In the genomic region with DNA sequence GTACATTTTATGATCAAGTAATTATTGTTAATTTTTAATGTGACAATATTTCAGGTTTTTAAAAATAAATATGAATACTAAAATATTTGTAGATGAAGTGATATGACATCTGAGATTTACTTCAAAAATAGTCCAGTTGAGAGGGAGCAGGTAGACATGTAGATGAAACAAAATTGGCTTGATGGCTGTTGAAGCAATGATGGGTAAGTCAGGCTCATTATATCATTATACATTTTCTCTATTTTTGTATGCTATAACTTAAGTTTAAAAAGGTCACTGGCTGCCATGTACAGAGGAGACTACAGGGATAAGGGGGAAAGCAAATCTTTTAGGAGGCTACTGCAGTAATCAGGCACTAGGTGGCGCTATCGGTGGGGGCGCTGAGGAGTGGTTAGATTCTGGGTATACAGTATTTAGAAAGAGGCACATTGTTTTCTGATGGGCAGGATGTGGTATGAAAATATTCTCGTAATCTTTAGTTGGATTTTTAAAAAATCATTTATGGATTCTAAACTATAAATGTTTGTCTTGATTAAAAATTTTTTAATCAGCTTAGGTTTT, we compare ENCODE assay signal across 8 cellular contexts.
DNase-seq lines count a peak whose midpoint lies in the region; ATAC-seq and TF ChIP-seq lines count a peak whose summit lies in the region.

No MANE protein-coding gene starts in this region.

- ATAC-seq in GM19395 (IDR thresholded peaks at IDR 0.05; ENCODE audit: unreplicated experiment): peak; percentile 97
- peak; percentile 93 for ATAC-seq in HG03521 (IDR thresholded peaks at IDR 0.05; ENCODE audit: unreplicated experiment)
- no peak for ATAC-seq in HG02571 (IDR thresholded peaks at IDR 0.05; ENCODE audit: unreplicated experiment)

- no TSS peak for BruUV-seq in Caco-2 (replicated peaks; lab: Mats Ljungman, UMichigan)

- WGBS in ovary, 3 donors: 30 to 38% (median 34%) methylated on average over 4 of the region's 4 CpGs

- intact Hi-C loops in Caco-2 (cut with micrococcal nuclease; ENCODE audit: unreplicated experiment) (no loop called here), ovary (cut with DNase I) (loop anchor here in 3 of 4 donors (10.0 kb wide), 2 partner anchors 663 to 743 kb away; no protein-coding TSS in a partner anchor)

- no peaks in the 10 kb centered on the region for H3K27me3 ChIP-seq in Caco-2 (replicated peaks; ENCODE audit: control insufficient read depth, insufficient read depth, low read length)
- H3K27me3 ChIP-seq in ovary: no peaks in the 10 kb centered on the region

- H3K9me3 Mint-ChIP-seq in Caco-2 (ENCODE audit: unreplicated experiment): peaks cover 10% of the 10 kb centered on the region

- no peaks in the 10 kb centered on the region for H3K27me3 Mint-ChIP-seq in Caco-2 (ENCODE audit: insufficient read depth, unreplicated experiment)

- CTCF ChIA-PET in Caco-2 (lab: Charles Lee): interaction anchor here (0.7 kb wide), 1 partner anchor 868 kb away, joined by 6 read pairs; no protein-coding TSS in a partner anchor

- TF ChIP-seq CTCF in Caco-2 (IDR thresholded peaks at IDR 0.05; ENCODE audit: insufficient read depth in 1 of 2, low read depth in 1 of 2, low read length in 1 of 2, severe bottlenecking in 1 of 2, unreplicated experiment in 1 of 2) (peak; percentile 68 to 75), fibroblast of mammary gland (conservative IDR thresholded peaks at IDR 0.05; ENCODE audit: control insufficient read depth, insufficient read depth, low read depth, low read length) (peak; percentile 97), ovary (IDR thresholded peaks at IDR 0.05) (peak in 1 of 3 donors; percentile 55)

- H3K9me3 ChIP-seq in Caco-2: no peaks in the 10 kb centered on the region
- H3K9me3 ChIP-seq in ovary: no peaks in the 10 kb centered on the region

- no peak for TF ChIP-seq POLR2A in ovary (IDR thresholded peaks at IDR 0.05)

- DNase-seq in Caco-2 (peak; percentile 60 to 64), NOMO-1 treated with DMSO at 0.1 percent for 48 hours (lab: John Stamatoyannopoulos, UW; ENCODE audit: unreplicated experiment) (peak; percentile 39), activated T-cell treated with anti-CD3 and anti-CD28 coated beads for 24 hours (ENCODE audit: low read depth) (peak; percentile 36), fibroblast of mammary gland (ENCODE audit: low read depth) (peak; percentile 61), ovary (peak in 4 of 5 donors; percentile 37 to 59 (median 44))

- peaks cover 7% of the 10 kb centered on the region for H3K4me1 Mint-ChIP-seq in Caco-2 (ENCODE audit: low read depth, unreplicated experiment)

- H3K36me3 ChIP-seq in Caco-2 (ENCODE audit: control insufficient read depth, insufficient read depth, low read length) (no peaks in the 10 kb centered on the region), ovary (no peaks in the 10 kb centered on the region)

- H3K27ac Mint-ChIP-seq in Caco-2 (ENCODE audit: unreplicated experiment): no peak overlapping the region

- H3K27ac ChIP-seq in ovary: no peak overlapping the region

- H3K4me3 ChIP-seq in Caco-2 (ENCODE audit: low read depth, low read length) (no peak overlapping the region), fibroblast of mammary gland (ENCODE audit: control insufficient read depth, low read depth, low read length) (no peak overlapping the region), ovary (no peak overlapping the region)

- H3K36me3 Mint-ChIP-seq in Caco-2 (ENCODE audit: insufficient read depth, unreplicated experiment): no peaks in the 10 kb centered on the region

- H3K4me1 ChIP-seq in Caco-2: peaks cover 16% of the 10 kb centered on the region
- H3K4me1 ChIP-seq in ovary (ENCODE audit: insufficient read depth): no peaks in the 10 kb centered on the region

- H3K4me3 Mint-ChIP-seq in Caco-2 (ENCODE audit: unreplicated experiment): no peak overlapping the region

- POLR2A ChIA-PET in Caco-2 (lab: Charles Lee): no interaction called here

- TF ChIP-seq EP300 in ovary (IDR thresholded peaks at IDR 0.05): no peak
